Comparison of ENCODE assay signal across 33 cellular contexts in the genomic region with DNA sequence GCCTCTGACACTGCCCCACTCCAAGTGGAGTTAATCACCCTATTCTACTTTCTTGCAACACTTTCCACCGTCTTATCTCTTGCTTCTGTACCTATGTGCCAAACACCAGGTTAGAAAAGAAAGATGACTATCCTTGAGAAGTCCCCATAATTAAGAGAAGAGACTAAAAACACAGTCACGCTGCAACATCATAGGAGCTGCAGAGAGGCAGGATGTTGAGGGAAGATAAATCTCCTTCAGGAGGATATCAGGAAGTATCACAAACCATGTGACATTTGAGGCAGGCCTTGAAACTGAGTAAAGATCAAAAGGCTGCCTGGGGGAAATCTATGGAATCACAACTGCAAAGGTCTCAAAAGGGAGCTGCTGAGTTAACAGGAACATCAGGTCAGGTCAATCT. TPM values are rescaled to one million over a fixed set of nuclear protein-coding genes. Genes with fewer than 3 reads are reported as not detected.
DNase-seq lines count a peak whose midpoint lies in the region; ATAC-seq and TF ChIP-seq lines count a peak whose summit lies in the region.
"Had no signal": no experiment of that assay in that cellular context is flagged by ENCODE, and none has a peak within 500 bp of the region (broad histone marks: within the 10 kb centered on the region; RNA-seq: fewer than 3 reads in every experiment).

No MANE protein-coding gene starts in this region.

- peaks cover 7% of the 10 kb centered on the region for H3K4me1 Mint-ChIP-seq in progenitor cell of endocrine pancreas (ENCODE audit: low read depth)
- H3K4me1 Mint-ChIP-seq in CD4-positive, alpha-beta T cell (ENCODE audit: low read depth), result no peaks in the 10 kb centered on the region
- H3K4me1 Mint-ChIP-seq: H9 had no signal

- in situ Hi-C loops in SK-MEL-5 (cut with HindIII; ENCODE audit: low pct_unique_long_range_greater_than_20kb, low sequenced_read_pairs), result no loop called here

- no peaks in the 10 kb centered on the region for H3K9me3 Mint-ChIP-seq in progenitor cell of endocrine pancreas (ENCODE audit: low read depth)
- no peaks in the 10 kb centered on the region for H3K9me3 Mint-ChIP-seq in CD4-positive, alpha-beta T cell
- H3K9me3 Mint-ChIP-seq: activated naive CD8-positive, alpha-beta T cell treated with anti-CD3 and anti-CD28 coated beads, Interleukin-2, amount 50 U/mL, for 24 hours; activated T-cell treated with anti-CD3 and anti-CD28 coated beads, Interleukin-2, amount 50 U/mL, for 4 hours; CD14-positive monocyte; effector memory CD8-positive, alpha-beta T cell; H9 had no signal

- no peaks in the 10 kb centered on the region for H3K27me3 ChIP-seq in CD4-positive, alpha-beta T cell (ENCODE audit: control insufficient read depth, insufficient read depth, low read length)
- H3K27me3 ChIP-seq: cardiac muscle cell, colonic mucosa, Peyer's patch, sigmoid colon had no signal

- peaks cover 4% of the 10 kb centered on the region for H3K36me3 Mint-ChIP-seq in progenitor cell of endocrine pancreas (ENCODE audit: insufficient read depth)
- H3K36me3 Mint-ChIP-seq in CD4-positive, alpha-beta T cell (ENCODE audit: low read depth), result no peaks in the 10 kb centered on the region

- H3K4me3 Mint-ChIP-seq in progenitor cell of endocrine pancreas (ENCODE audit: low read depth), result no peak overlapping the region
- H3K4me3 Mint-ChIP-seq in CD4-positive, alpha-beta T cell, result no peak overlapping the region
- H3K4me3 Mint-ChIP-seq: activated CD8-positive, alpha-beta memory T cell treated with anti-CD3 and anti-CD28 coated beads, Interleukin-2, amount 10 ng/mL, durations not matched to agents 7 days and 5 days; activated naive CD8-positive, alpha-beta T cell treated with anti-CD3 and anti-CD28 coated beads, Interleukin-2, amount 50 U/mL, for 24 hours; activated T-cell treated with anti-CD3 and anti-CD28 coated beads, Interleukin-2, amount 50 U/mL, for 4 hours; CD14-positive monocyte; effector memory CD8-positive, alpha-beta T cell; H9; type B pancreatic cell had no signal

- H3K27me3 Mint-ChIP-seq in progenitor cell of endocrine pancreas, result no peaks in the 10 kb centered on the region
- no peaks in the 10 kb centered on the region for H3K27me3 Mint-ChIP-seq in CD4-positive, alpha-beta T cell
- H3K27me3 Mint-ChIP-seq: activated CD8-positive, alpha-beta memory T cell treated with anti-CD3 and anti-CD28 coated beads, Interleukin-2, amount 10 ng/mL, durations not matched to agents 7 days and 5 days; type B pancreatic cell had no signal

- ATAC-seq in left colon, result peak; percentile 42
- no peak for ATAC-seq in CD4-positive, alpha-beta T cell (ENCODE audit: poor library complexity)
- ATAC-seq: activated CD8-positive, alpha-beta memory T cell treated with anti-CD3 and anti-CD28 coated beads, Interleukin-2, amount 10 ng/mL, durations not matched to agents 7 days and 5 days; activated naive CD8-positive, alpha-beta T cell treated with anti-CD3 and anti-CD28 coated beads, Interleukin-2, amount 50 U/mL, for 24 hours; activated T-cell treated with anti-CD3 and anti-CD28 coated beads, Interleukin-2, amount 50 U/mL, for 4 hours; effector memory CD8-positive, alpha-beta T cell had no signal

- H3K27ac ChIP-seq in CD4-positive, alpha-beta T cell (ENCODE audit: low read depth, low read length), result no peak overlapping the region
- H3K27ac ChIP-seq: cardiac muscle cell, colonic mucosa, HL-60, left ventricle myocardium inferior, Peyer's patch, prostate gland, sigmoid colon had no signal

- POLR2A ChIA-PET in CD4-positive, alpha-beta T cell (lab: Charles Lee), result no interaction called here

- peak overlapping the region; percentile 26 for H3K27ac Mint-ChIP-seq in progenitor cell of endocrine pancreas
- no peak overlapping the region for H3K27ac Mint-ChIP-seq in CD4-positive, alpha-beta T cell
- H3K27ac Mint-ChIP-seq: activated CD8-positive, alpha-beta memory T cell treated with anti-CD3 and anti-CD28 coated beads, Interleukin-2, amount 10 ng/mL, durations not matched to agents 7 days and 5 days; activated naive CD8-positive, alpha-beta T cell treated with anti-CD3 and anti-CD28 coated beads, Interleukin-2, amount 50 U/mL, for 24 hours; effector memory CD8-positive, alpha-beta T cell; H9; type B pancreatic cell had no signal

- intact Hi-C loops in left colon (cut with DNase I, micrococcal nuclease), result no loop called here
- intact Hi-C loops in CD4-positive, alpha-beta T cell (cut with DNase I, micrococcal nuclease), result no loop called here

- DNase-seq in ELF-1 (ENCODE audit: low read depth, low spot score) (peak; percentile 41), SK-MEL-5 (ENCODE audit: low read depth, low spot score) (peak; percentile 65), left colon (no peak), progenitor cell of endocrine pancreas (ENCODE audit: low spot score, unreplicated experiment) (no peak), cerebellar cortex (ENCODE audit: low spot score) (no peak), NCI-H2081 (lab: John Stamatoyannopoulos, UW) (no peak)
- DNase-seq in CD4-positive, alpha-beta T cell, result no peak
- DNase-seq: activated CD4-positive, alpha-beta T cell treated with anti-CD3 and anti-CD28 coated beads, Interleukin-2, amount 50 U/mL, for 4 hours; activated CD4-positive, CD25-positive, alpha-beta regulatory T cell; activated CD8-positive, alpha-beta memory T cell treated with anti-CD3 and anti-CD28 coated beads, Interleukin-2, amount 10 ng/mL, durations not matched to agents 7 days and 5 days; activated gamma-delta T cell treated with Interleukin-2 at 50 U/mL for 16 hours; activated naive CD8-positive, alpha-beta T cell treated with anti-CD3 and anti-CD28 coated beads, Interleukin-2, amount 50 U/mL, for 24 hours; activated T-cell treated with anti-CD3 and anti-CD28 coated beads, Interleukin-2, amount 50 U/mL, for 4 hours; colonic mucosa; effector memory CD8-positive, alpha-beta T cell; erythroblast; H9; left ventricle myocardium inferior; mesenchymal stem cell; MV-4-11; NCI-H146; NCI-H446 treated with DMSO at 0.1 percent for 48 hours; NCI-H774; Peyer's patch; SHP77 treated with DMSO at 0.1 percent for 48 hours; sigmoid colon; stimulated activated CD4-positive, alpha-beta T cell treated with anti-CD3 and anti-CD28 coated beads, Interleukin-4, amount 100 ng/mL, for 1 hour; T-helper 9 cell had no signal

- TF ChIP-seq CTCF in progenitor cell of endocrine pancreas (IDR thresholded peaks at IDR 0.05; ENCODE audit: unreplicated experiment), result no peak
- TF ChIP-seq CTCF in CD4-positive, alpha-beta T cell (IDR thresholded peaks at IDR 0.05), result no peak

- CTCF ChIA-PET in CD4-positive, alpha-beta T cell (lab: Charles Lee), result no interaction called here

- no peaks in the 10 kb centered on the region for H3K9me3 ChIP-seq in CD4-positive, alpha-beta T cell (ENCODE audit: control insufficient read depth, low read length)
- H3K9me3 ChIP-seq: colonic mucosa, left ventricle myocardium inferior, Peyer's patch, prostate gland, sigmoid colon had no signal

RNA-seq across cellular contexts. Expression of a gene that starts 24.8 kb away (rescaled TPM):
- 38.9 and 42.3 TPM in 2 replicates for total RNA-seq in SK-MEL-5 (2014; rRNA removed; shearing (Covaris generic))
- polyA plus RNA-seq in SK-MEL-5 (2015; cell fraction: cytosol; rRNA removed), result 37.9 and 49.5 TPM in 2 replicates
- 37.2 and 45.8 TPM in 2 replicates for polyA plus RNA-seq in SK-MEL-5 (2015; cell fraction: nucleus; rRNA removed)
- total RNA-seq in left colon, result 10 to 100 TPM; 27.7 to 29.8 TPM
- 33.6 and 37.6 TPM in 2 replicates for total RNA-seq in progenitor cell of endocrine pancreas
- total RNA-seq in CD4-positive, alpha-beta T cell, result 10 to 100 TPM; 10.7 to 11.9 TPM

Comparison
In these comparisons a context has a peak if more than half of its experiments do, and no peak if none do; other contexts are left out.
1. DNase-seq: peak in ELF-1 (single experiment) and SK-MEL-5 (single experiment); none in left colon (0 of 2), progenitor cell of endocrine pancreas (single experiment), CD4-positive, alpha-beta T cell (0 of 10), cerebellar cortex (single experiment) and NCI-H2081 (0 of 2).